Comparison of ENCODE assay signal across 28 cellular contexts in genomic region chr15:41853191-41853590, GRCh38.
"Had no signal": no experiment of that assay in that cellular context is flagged by ENCODE, and none has a peak within 500 bp of the region (broad histone marks: within the 10 kb centered on the region; RNA-seq: fewer than 3 reads in every experiment).

No MANE protein-coding gene starts in this region.

- H3K9me3 ChIP-seq: esophagus squamous epithelium, heart right ventricle, mucosa of descending colon, right lobe of liver, suprapubic skin, uterus had no signal

- H3K4me1 ChIP-seq: heart right ventricle, parathyroid adenoma, right lobe of liver, uterus had no signal

- DNase-seq: cortex of kidney; effector memory CD8-positive, alpha-beta T cell; erythroblast; esophagus squamous epithelium; foreskin melanocyte; glutamatergic neuron; heart right ventricle; hippocampal formation; immature natural killer cell; islet precursor cell; kidney glomerular epithelial cell; left colon; left ventricle myocardium superior; mucosa of descending colon; naive B cell; right lobe of liver; small intestine; stimulated activated CD4-positive, alpha-beta T cell treated with anti-CD3 and anti-CD28 coated beads, Interleukin-15, amount 100 ng/mL, for 24 hours; stimulated activated CD4-positive, alpha-beta T cell treated with anti-CD3 and anti-CD28 coated beads, Interleukin-4, amount 100 ng/mL, for 1 hour; stimulated activated CD8-positive, alpha-beta memory T cell treated with anti-CD3 and anti-CD28 coated beads, Interleukin-4, amount 100 ng/mL, for 48 hours; stimulated activated naive CD4-positive, alpha-beta T cell; stimulated activated naive CD8-positive, alpha-beta T cell treated with anti-CD3 and anti-CD28 coated beads, Interleukin-15, amount 100 ng/mL, for 72 hours; uterus had no signal

- H3K27me3 ChIP-seq: heart right ventricle, right lobe of liver, uterus had no signal

- ATAC-seq: effector memory CD8-positive, alpha-beta T cell; heart right ventricle; left colon; left ventricle myocardium superior; mucosa of descending colon; natural killer cell treated with Interleukin-12 subunit alpha and Interleukin-12 subunit beta and Interleukin-15 and Interleukin-18, amount 100 ng/mL, for 72 hours; right lobe of liver; stimulated activated naive CD8-positive, alpha-beta T cell treated with anti-CD3 and anti-CD28 coated beads, Interleukin-15, amount 100 ng/mL, for 72 hours had no signal

- H2AFZ ChIP-seq: parathyroid adenoma had no signal

- H3K9ac ChIP-seq: parathyroid adenoma had no signal

- H3K4me3 ChIP-seq: esophagus squamous epithelium, heart right ventricle, lung, mucosa of descending colon, right lobe of liver, suprapubic skin, uterus had no signal

- H3K36me3 ChIP-seq: uterus had no signal

- H3K79me2 ChIP-seq: parathyroid adenoma had no signal

- FAIRE-seq: endometrium, small intestine had no signal

- H3K27ac ChIP-seq: esophagus squamous epithelium, heart right ventricle, parathyroid adenoma, right lobe of liver, suprapubic skin, uterus had no signal
